ENCODE assay signal across 1 cellular context in the genomic region with DNA sequence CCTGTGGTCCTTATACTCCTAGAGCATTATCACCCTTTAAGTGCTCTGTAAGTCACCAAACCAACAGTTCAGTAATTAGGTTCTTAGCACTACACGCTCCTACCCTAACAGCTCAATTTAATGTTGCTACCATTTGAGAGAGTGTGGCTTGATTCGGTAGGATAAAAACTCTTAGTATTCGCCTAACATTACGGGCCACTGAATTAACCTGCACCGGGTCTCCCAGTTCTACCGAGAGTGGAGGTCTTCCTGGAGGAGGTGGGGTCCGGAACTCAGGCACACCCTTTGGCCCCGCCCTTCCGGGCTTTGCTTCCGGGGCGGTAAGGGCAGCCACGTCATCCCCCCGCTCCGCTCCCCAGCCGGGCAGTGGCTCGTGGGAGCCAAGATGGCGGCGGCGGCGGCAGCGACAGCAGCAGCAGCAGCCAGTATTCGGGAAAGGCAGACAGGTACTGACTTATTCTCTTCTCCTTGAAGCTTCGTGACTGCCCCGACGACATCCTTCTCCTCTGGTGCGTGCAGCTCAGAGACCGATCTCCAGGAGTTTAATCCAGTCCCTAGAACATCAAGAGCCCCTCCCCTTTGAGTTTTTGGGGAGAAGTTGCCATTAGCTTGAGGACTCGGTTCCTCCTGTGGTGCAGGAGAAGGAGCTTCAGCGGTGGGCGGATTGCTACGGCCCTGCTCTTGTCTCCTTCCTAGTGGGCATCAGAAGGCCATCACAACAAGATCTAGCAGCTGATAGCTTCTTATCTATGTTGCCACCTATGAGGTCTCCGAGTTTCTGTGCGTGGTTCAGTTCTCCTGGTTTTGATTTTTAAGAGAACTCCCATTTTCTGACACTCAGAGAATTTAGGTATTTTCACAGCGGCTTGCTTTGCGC.
TF ChIP-seq lines count a peak whose summit lies in the region.

A gene with protein sequence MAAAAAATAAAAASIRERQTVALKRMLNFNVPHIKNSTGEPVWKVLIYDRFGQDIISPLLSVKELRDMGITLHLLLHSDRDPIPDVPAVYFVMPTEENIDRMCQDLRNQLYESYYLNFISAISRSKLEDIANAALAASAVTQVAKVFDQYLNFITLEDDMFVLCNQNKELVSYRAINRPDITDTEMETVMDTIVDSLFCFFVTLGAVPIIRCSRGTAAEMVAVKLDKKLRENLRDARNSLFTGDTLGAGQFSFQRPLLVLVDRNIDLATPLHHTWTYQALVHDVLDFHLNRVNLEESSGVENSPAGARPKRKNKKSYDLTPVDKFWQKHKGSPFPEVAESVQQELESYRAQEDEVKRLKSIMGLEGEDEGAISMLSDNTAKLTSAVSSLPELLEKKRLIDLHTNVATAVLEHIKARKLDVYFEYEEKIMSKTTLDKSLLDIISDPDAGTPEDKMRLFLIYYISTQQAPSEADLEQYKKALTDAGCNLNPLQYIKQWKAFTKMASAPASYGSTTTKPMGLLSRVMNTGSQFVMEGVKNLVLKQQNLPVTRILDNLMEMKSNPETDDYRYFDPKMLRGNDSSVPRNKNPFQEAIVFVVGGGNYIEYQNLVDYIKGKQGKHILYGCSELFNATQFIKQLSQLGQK (plus strand): TSS at position 366 of the 877 bp plus-strand sequence. CDS start 20 bp downstream, at position 386.

TF ChIP-seq in HepG2, 621 proteins besides CTCF, POLR2A, EP300 and RAD21 (continued from another document and continues in another):
- TF ChIP-seq HHEX (CRISPR knock-in tag; IDR thresholded peaks at IDR 0.05) (no peak), CREB1 (IDR thresholded peaks at IDR 0.05) (peak; percentile 94), CREB1 (CRISPR knock-in tag; IDR thresholded peaks at IDR 0.05) (peak; percentile 95; the same call in 1 of the 2 replicates), RFXAP (CRISPR knock-in tag; IDR thresholded peaks at IDR 0.05; ENCODE audit: borderline replicate concordance) (peak; percentile 97), ZZZ3 (CRISPR knock-in tag; IDR thresholded peaks at IDR 0.05; ENCODE audit: borderline replicate concordance) (peak; percentile 93; the same call in 1 of the 2 replicates), PHF21A (CRISPR knock-in tag; IDR thresholded peaks at IDR 0.05) (peak; percentile 76; the same call in 1 of the 2 replicates), MAZ (IDR thresholded peaks at IDR 0.05; ENCODE audit: borderline replicate concordance, low read depth, low read length) (peak; percentile 99), MAZ (CRISPR knock-in tag; IDR thresholded peaks at IDR 0.05; ENCODE audit: low read depth) (peak; percentile 98), ZNF326 (CRISPR knock-in tag; IDR thresholded peaks at IDR 0.05; ENCODE audit: borderline replicate concordance) (peak; percentile 64), NKX3-1 (CRISPR knock-in tag; IDR thresholded peaks at IDR 0.05) (peak; percentile 97), ZNF724P (CRISPR knock-in tag; IDR thresholded peaks at IDR 0.05; ENCODE audit: borderline replicate concordance) (peak; percentile 95), ZNF552 (CRISPR knock-in tag; IDR thresholded peaks at IDR 0.05; ENCODE audit: borderline replicate concordance) (peak; percentile 81; the same call in 1 of the 2 replicates), CREM (IDR thresholded peaks at IDR 0.05) (peak; percentile 94), CREM (CRISPR knock-in tag; IDR thresholded peaks at IDR 0.05) (peak; percentile 78; the same call in 1 of the 2 replicates), KDM5A (IDR thresholded peaks at IDR 0.05; ENCODE audit: borderline replicate concordance, low read length) (peak; percentile 94), U2AF1 (optimal IDR thresholded peaks at IDR 0.05; ENCODE audit: low read depth, low read length) (peak; percentile 97), ZNF569 (CRISPR knock-in tag; IDR thresholded peaks at IDR 0.05; ENCODE audit: borderline replicate concordance) (peak; percentile 89; the same call in 1 of the 2 replicates), BRD4 (CRISPR knock-in tag; IDR thresholded peaks at IDR 0.05) (peak; percentile 100), ZNF234 (CRISPR knock-in tag; conservative IDR thresholded peaks at IDR 0.05) (peak; percentile 93; the same call in 1 of the 2 replicates), ZFP41 (CRISPR knock-in tag; IDR thresholded peaks at IDR 0.05; ENCODE audit: borderline replicate concordance) (peak; percentile 96), HNRNPLL (IDR thresholded peaks at IDR 0.05; ENCODE audit: low read depth, low read length, poor library complexity, severe bottlenecking) (peak; percentile 83), ZFP82 (CRISPR knock-in tag; IDR thresholded peaks at IDR 0.05; ENCODE audit: borderline replicate concordance) (peak; percentile 28), SATB2 (CRISPR knock-in tag; IDR thresholded peaks at IDR 0.05) (peak; percentile 89; the same call in 1 of the 2 replicates), FIP1L1 (IDR thresholded peaks at IDR 0.05; ENCODE audit: borderline replicate concordance, insufficient read depth, low read depth, low read length) (no peak; the same call in 1 of the 2 replicates)
- TF ChIP-seq, protein P1, sequence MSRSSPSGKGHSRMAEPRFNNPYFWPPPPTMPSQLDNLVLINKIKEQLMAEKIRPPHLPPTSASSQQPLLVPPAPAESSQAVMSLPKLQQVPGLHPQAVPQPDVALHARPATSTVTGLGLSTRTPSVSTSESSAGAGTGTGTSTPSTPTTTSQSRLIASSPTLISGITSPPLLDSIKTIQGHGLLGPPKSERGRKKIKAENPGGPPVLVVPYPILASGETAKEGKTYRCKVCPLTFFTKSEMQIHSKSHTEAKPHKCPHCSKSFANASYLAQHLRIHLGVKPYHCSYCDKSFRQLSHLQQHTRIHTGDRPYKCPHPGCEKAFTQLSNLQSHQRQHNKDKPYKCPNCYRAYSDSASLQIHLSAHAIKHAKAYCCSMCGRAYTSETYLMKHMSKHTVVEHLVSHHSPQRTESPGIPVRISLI (CRISPR knock-in tag; IDR thresholded peaks at IDR 0.05; ENCODE audit: borderline replicate concordance) = peak; percentile 63
- TF ChIP-seq, protein P2, sequence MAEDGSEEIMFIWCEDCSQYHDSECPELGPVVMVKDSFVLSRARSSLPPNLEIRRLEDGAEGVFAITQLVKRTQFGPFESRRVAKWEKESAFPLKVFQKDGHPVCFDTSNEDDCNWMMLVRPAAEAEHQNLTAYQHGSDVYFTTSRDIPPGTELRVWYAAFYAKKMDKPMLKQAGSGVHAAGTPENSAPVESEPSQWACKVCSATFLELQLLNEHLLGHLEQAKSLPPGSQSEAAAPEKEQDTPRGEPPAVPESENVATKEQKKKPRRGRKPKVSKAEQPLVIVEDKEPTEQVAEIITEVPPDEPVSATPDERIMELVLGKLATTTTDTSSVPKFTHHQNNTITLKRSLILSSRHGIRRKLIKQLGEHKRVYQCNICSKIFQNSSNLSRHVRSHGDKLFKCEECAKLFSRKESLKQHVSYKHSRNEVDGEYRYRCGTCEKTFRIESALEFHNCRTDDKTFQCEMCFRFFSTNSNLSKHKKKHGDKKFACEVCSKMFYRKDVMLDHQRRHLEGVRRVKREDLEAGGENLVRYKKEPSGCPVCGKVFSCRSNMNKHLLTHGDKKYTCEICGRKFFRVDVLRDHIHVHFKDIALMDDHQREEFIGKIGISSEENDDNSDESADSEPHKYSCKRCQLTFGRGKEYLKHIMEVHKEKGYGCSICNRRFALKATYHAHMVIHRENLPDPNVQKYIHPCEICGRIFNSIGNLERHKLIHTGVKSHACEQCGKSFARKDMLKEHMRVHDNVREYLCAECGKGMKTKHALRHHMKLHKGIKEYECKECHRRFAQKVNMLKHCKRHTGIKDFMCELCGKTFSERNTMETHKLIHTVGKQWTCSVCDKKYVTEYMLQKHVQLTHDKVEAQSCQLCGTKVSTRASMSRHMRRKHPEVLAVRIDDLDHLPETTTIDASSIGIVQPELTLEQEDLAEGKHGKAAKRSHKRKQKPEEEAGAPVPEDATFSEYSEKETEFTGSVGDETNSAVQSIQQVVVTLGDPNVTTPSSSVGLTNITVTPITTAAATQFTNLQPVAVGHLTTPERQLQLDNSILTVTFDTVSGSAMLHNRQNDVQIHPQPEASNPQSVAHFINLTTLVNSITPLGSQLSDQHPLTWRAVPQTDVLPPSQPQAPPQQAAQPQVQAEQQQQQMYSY (CRISPR knock-in tag; IDR thresholded peaks at IDR 0.05) = peak; percentile 81
- TF ChIP-seq, protein P3, sequence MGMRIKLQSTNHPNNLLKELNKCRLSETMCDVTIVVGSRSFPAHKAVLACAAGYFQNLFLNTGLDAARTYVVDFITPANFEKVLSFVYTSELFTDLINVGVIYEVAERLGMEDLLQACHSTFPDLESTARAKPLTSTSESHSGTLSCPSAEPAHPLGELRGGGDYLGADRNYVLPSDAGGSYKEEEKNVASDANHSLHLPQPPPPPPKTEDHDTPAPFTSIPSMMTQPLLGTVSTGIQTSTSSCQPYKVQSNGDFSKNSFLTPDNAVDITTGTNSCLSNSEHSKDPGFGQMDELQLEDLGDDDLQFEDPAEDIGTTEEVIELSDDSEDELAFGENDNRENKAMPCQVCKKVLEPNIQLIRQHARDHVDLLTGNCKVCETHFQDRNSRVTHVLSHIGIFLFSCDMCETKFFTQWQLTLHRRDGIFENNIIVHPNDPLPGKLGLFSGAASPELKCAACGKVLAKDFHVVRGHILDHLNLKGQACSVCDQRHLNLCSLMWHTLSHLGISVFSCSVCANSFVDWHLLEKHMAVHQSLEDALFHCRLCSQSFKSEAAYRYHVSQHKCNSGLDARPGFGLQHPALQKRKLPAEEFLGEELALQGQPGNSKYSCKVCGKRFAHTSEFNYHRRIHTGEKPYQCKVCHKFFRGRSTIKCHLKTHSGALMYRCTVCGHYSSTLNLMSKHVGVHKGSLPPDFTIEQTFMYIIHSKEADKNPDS (CRISPR knock-in tag; IDR thresholded peaks at IDR 0.05) = peak; percentile 82; the same call in 1 of the 2 replicates
- TF ChIP-seq, protein P4, sequence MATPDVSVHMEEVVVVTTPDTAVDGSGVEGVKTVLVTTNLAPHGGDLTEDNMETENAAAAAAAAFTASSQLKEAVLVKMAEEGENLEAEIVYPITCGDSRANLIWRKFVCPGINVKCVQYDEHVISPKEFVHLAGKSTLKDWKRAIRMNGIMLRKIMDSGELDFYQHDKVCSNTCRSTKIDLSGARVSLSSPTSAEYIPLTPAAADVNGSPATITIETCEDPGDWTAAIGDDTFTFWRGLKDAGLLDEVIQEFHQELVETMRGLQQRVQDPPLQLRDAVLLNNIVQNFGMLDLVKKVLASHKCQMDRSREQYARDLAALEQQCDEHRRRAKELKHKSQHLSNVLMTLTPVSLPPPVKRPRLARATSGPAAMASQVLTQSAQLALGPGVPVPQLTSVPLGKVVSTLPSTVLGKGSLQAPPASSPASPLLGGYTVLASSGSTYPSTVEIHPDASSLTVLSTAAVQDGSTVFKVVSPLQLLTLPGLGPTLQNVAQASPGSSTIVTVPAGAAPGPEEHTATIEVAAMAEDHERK (CRISPR knock-in tag; IDR thresholded peaks at IDR 0.05; ENCODE audit: low read depth) = peak; percentile 63; the same call in 1 of the 2 replicates
- TF ChIP-seq, protein P5, sequence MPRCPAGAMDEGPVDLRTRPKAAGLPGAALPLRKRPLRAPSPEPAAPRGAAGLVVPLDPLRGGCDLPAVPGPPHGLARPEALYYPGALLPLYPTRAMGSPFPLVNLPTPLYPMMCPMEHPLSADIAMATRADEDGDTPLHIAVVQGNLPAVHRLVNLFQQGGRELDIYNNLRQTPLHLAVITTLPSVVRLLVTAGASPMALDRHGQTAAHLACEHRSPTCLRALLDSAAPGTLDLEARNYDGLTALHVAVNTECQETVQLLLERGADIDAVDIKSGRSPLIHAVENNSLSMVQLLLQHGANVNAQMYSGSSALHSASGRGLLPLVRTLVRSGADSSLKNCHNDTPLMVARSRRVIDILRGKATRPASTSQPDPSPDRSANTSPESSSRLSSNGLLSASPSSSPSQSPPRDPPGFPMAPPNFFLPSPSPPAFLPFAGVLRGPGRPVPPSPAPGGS (CRISPR knock-in tag; IDR thresholded peaks at IDR 0.05) = peak; percentile 98
- TF ChIP-seq, protein P6, sequence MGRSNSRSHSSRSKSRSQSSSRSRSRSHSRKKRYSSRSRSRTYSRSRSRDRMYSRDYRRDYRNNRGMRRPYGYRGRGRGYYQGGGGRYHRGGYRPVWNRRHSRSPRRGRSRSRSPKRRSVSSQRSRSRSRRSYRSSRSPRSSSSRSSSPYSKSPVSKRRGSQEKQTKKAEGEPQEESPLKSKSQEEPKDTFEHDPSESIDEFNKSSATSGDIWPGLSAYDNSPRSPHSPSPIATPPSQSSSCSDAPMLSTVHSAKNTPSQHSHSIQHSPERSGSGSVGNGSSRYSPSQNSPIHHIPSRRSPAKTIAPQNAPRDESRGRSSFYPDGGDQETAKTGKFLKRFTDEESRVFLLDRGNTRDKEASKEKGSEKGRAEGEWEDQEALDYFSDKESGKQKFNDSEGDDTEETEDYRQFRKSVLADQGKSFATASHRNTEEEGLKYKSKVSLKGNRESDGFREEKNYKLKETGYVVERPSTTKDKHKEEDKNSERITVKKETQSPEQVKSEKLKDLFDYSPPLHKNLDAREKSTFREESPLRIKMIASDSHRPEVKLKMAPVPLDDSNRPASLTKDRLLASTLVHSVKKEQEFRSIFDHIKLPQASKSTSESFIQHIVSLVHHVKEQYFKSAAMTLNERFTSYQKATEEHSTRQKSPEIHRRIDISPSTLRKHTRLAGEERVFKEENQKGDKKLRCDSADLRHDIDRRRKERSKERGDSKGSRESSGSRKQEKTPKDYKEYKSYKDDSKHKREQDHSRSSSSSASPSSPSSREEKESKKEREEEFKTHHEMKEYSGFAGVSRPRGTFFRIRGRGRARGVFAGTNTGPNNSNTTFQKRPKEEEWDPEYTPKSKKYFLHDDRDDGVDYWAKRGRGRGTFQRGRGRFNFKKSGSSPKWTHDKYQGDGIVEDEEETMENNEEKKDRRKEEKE (IDR thresholded peaks at IDR 0.05) = no peak
- TF ChIP-seq, protein P7, sequence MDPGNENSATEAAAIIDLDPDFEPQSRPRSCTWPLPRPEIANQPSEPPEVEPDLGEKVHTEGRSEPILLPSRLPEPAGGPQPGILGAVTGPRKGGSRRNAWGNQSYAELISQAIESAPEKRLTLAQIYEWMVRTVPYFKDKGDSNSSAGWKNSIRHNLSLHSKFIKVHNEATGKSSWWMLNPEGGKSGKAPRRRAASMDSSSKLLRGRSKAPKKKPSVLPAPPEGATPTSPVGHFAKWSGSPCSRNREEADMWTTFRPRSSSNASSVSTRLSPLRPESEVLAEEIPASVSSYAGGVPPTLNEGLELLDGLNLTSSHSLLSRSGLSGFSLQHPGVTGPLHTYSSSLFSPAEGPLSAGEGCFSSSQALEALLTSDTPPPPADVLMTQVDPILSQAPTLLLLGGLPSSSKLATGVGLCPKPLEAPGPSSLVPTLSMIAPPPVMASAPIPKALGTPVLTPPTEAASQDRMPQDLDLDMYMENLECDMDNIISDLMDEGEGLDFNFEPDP (CRISPR knock-in tag; conservative IDR thresholded peaks at IDR 0.05) = peak; percentile 89; the same call in 1 of the 2 replicates
- TF ChIP-seq, protein P8, sequence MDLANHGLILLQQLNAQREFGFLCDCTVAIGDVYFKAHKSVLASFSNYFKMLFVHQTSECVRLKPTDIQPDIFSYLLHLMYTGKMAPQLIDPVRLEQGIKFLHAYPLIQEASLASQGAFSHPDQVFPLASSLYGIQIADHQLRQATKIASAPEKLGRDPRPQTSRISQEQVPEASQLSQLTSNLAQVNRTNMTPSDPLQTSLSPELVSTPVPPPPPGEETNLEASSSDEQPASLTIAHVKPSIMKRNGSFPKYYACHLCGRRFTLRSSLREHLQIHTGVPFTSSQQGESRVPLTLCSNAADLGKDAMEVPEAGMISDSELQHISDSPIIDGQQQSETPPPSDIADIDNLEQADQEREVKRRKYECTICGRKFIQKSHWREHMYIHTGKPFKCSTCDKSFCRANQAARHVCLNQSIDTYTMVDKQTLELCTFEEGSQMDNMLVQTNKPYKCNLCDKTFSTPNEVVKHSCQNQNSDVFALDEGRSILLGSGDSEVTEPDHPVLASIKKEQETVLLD (CRISPR knock-in tag; IDR thresholded peaks at IDR 0.05; ENCODE audit: low read depth) = peak; percentile 89
- TF ChIP-seq, protein P9, sequence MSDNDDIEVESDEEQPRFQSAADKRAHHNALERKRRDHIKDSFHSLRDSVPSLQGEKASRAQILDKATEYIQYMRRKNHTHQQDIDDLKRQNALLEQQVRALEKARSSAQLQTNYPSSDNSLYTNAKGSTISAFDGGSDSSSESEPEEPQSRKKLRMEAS (IDR thresholded peaks at IDR 0.05) = peak; percentile 98
- TF ChIP-seq, protein P10, sequence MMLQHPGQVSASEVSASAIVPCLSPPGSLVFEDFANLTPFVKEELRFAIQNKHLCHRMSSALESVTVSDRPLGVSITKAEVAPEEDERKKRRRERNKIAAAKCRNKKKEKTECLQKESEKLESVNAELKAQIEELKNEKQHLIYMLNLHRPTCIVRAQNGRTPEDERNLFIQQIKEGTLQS (CRISPR knock-in tag; IDR thresholded peaks at IDR 0.05) = peak; percentile 94
